ENCODE assay signal across 17 cellular contexts in genomic region chr2:199627417-199627816, GRCh38.
DNase-seq lines count a peak whose midpoint lies in the region; ATAC-seq and TF ChIP-seq lines count a peak whose summit lies in the region.
"Had no signal": no experiment of that assay in that cellular context is flagged by ENCODE, and none has a peak within 500 bp of the region (broad histone marks: within the 10 kb centered on the region; RNA-seq: fewer than 3 reads in every experiment).

No MANE protein-coding gene starts in this region.

- H3K27ac ChIP-seq in RWPE2 (ENCODE audit: poor library complexity, severe bottlenecking), result no peak overlapping the region
- no peak overlapping the region for H3K27ac ChIP-seq in foreskin keratinocyte

- H3K36me3 Mint-ChIP-seq in type B pancreatic cell, result no peaks in the 10 kb centered on the region
- H3K36me3 Mint-ChIP-seq: CD4-positive, CD25-positive, alpha-beta regulatory T cell; CD8-positive, alpha-beta memory T cell had no signal

- TF ChIP-seq CTCF in RWPE2 (IDR thresholded peaks at IDR 0.05; ENCODE audit: poor library complexity, severe bottlenecking) (no peak), foreskin keratinocyte (conservative IDR thresholded peaks at IDR 0.05) (no peak), type B pancreatic cell (conservative IDR thresholded peaks at IDR 0.05) (no peak)

- H3K4me1 ChIP-seq in RWPE2 (ENCODE audit: insufficient read depth, poor library complexity, severe bottlenecking), result no peaks in the 10 kb centered on the region
- no peaks in the 10 kb centered on the region for H3K4me1 ChIP-seq in foreskin keratinocyte
- H3K4me1 ChIP-seq: BE2C had no signal

- ATAC-seq in RWPE2 (ENCODE audit: low read depth) (peak; percentile 57; the same call in 2 of the 3 replicates), foreskin keratinocyte (peak; percentile 44)
- ATAC-seq: GM12878, K562 had no signal

- H3K36me3 ChIP-seq in RWPE2 (ENCODE audit: low read depth), result no peaks in the 10 kb centered on the region
- H3K36me3 ChIP-seq: BE2C had no signal

- H3K27me3 Mint-ChIP-seq in type B pancreatic cell, result no peaks in the 10 kb centered on the region

- H3K27me3 ChIP-seq in RWPE2 (ENCODE audit: insufficient read depth, poor library complexity, severe bottlenecking) (no peaks in the 10 kb centered on the region), foreskin keratinocyte (no peaks in the 10 kb centered on the region)
- H3K27me3 ChIP-seq: BE2C had no signal

- H3K4me3 ChIP-seq in RWPE2 (ENCODE audit: severe bottlenecking), result no peak overlapping the region
- H3K4me3 ChIP-seq: GM12878, K562 had no signal

- no peaks in the 10 kb centered on the region for H3K9me3 ChIP-seq in RWPE2 (ENCODE audit: severe bottlenecking)
- H3K9me3 ChIP-seq: BE2C had no signal

- peaks cover 11% of the 10 kb centered on the region for H3K4me1 Mint-ChIP-seq in type B pancreatic cell (ENCODE audit: unreplicated experiment)
- H3K4me1 Mint-ChIP-seq: CD4-positive, CD25-positive, alpha-beta regulatory T cell; CD8-positive, alpha-beta memory T cell had no signal

- DNase-seq in DMS53 treated with DMSO at 0.1 percent for 48 hours (lab: John Stamatoyannopoulos, UW; ENCODE audit: unreplicated experiment) (peak; percentile 13), HCEC 1CT (peak; percentile 18), RWPE2 (ENCODE audit: low spot score) (no peak), foreskin keratinocyte (no peak), type B pancreatic cell (ENCODE audit: extremely low spot score, unreplicated experiment) (no peak), NCI-H1436 treated with DMSO at 0.1 percent for 48 hours (lab: John Stamatoyannopoulos, UW) (no peak), HuH-7.5 (ENCODE audit: low spot score) (no peak)
- DNase-seq: BE2C; C1 segment of cervical spinal cord; CD4-positive, CD25-positive, alpha-beta regulatory T cell; CD8-positive, alpha-beta memory T cell; COR-L47; DMS79 treated with DMSO at 0.1 percent for 48 hours; H9; IMR-90 had no signal

- H3K27ac Mint-ChIP-seq in type B pancreatic cell, result no peak overlapping the region
- H3K27ac Mint-ChIP-seq: CD4-positive, CD25-positive, alpha-beta regulatory T cell; CD8-positive, alpha-beta memory T cell; H9 had no signal

- H3K9me3 Mint-ChIP-seq in type B pancreatic cell, result no peaks in the 10 kb centered on the region
- H3K9me3 Mint-ChIP-seq: H9 had no signal

- no peak overlapping the region for H3K4me3 Mint-ChIP-seq in type B pancreatic cell
- H3K4me3 Mint-ChIP-seq: CD4-positive, CD25-positive, alpha-beta regulatory T cell; CD8-positive, alpha-beta memory T cell; H9 had no signal

Comparison
In these comparisons a context has a peak if more than half of its experiments do, and no peak if none do; other contexts are left out.
1. DNase-seq: peak in DMS53 treated with DMSO at 0.1 percent for 48 hours (single experiment) and HCEC 1CT (single experiment); none in RWPE2 (single experiment), foreskin keratinocyte (0 of 2), type B pancreatic cell (single experiment), NCI-H1436 treated with DMSO at 0.1 percent for 48 hours (single experiment) and HuH-7.5 (single experiment).